1 cellular context compared by ENCODE assay signal in the genomic region with DNA sequence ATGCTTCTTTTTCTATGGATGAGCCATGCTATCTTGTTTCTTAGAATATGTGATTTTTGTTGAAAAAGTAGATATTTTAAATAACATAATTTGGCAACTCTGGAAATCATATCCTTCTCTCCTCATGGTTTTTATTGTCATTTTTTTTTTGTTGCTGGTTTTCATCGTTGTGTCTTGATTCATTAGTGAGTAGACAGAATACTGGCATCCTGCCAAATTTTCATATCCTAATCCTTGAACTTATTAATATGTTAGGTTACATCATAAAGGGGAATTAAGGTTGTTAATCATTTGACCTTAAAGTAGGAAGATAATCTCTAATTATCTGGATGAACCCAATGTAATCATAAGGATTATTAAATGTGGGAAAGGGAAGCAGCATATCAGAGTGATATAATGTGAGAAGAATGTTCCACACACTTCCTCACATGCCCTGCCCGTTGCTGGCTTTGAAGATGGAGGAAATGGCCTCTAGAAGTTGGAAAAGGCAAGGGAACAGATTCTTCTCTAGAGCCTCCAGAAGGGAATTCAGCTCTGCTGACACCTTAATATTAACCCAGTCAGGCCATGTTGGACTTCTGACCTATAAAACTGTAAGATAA.
A peak's percentile ranks its signal among the peaks of the same experiment; 100 is the strongest.
TF ChIP-seq lines count a peak whose summit lies in the region.

No MANE protein-coding gene starts in this region.

TF ChIP-seq in HEK293, 187 proteins besides CTCF, POLR2A, EP300 and RAD21 (continued from another document):
- TF ChIP-seq, protein P1, sequence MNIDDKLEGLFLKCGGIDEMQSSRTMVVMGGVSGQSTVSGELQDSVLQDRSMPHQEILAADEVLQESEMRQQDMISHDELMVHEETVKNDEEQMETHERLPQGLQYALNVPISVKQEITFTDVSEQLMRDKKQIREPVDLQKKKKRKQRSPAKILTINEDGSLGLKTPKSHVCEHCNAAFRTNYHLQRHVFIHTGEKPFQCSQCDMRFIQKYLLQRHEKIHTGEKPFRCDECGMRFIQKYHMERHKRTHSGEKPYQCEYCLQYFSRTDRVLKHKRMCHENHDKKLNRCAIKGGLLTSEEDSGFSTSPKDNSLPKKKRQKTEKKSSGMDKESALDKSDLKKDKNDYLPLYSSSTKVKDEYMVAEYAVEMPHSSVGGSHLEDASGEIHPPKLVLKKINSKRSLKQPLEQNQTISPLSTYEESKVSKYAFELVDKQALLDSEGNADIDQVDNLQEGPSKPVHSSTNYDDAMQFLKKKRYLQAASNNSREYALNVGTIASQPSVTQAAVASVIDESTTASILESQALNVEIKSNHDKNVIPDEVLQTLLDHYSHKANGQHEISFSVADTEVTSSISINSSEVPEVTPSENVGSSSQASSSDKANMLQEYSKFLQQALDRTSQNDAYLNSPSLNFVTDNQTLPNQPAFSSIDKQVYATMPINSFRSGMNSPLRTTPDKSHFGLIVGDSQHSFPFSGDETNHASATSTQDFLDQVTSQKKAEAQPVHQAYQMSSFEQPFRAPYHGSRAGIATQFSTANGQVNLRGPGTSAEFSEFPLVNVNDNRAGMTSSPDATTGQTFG (tag by site-specific recombination; IDR thresholded peaks at IDR 0.05; ENCODE audit: borderline replicate concordance): no peak
- TF ChIP-seq ZNF184 (tag by site-specific recombination; IDR thresholded peaks at IDR 0.05) (no peak), ZNF169 (tag by site-specific recombination; IDR thresholded peaks at IDR 0.05) (no peak), ZNF768 (tag by site-specific recombination; IDR thresholded peaks at IDR 0.05) (no peak), ZBTB49 (tag by site-specific recombination; IDR thresholded peaks at IDR 0.05; ENCODE audit: low read depth) (no peak), ZNF747 (tag by site-specific recombination; IDR thresholded peaks at IDR 0.05) (no peak), ZNF350 (tag by site-specific recombination; IDR thresholded peaks at IDR 0.05) (peak; percentile 64), ZNF37A (tag by site-specific recombination; IDR thresholded peaks at IDR 0.05) (0 out of 2 replicates have a peak, but pooled peaks have one; percentile 50), ZSCAN30 (tag by site-specific recombination; IDR thresholded peaks at IDR 0.05) (no peak), YY2 (tag by site-specific recombination; IDR thresholded peaks at IDR 0.05) (no peak), SP3 (tag by site-specific recombination; IDR thresholded peaks at IDR 0.05) (no peak), ZNF529 (tag by site-specific recombination; IDR thresholded peaks at IDR 0.05; ENCODE audit: insufficient replicate concordance) (peak; percentile 33), ZNF660 (tag by site-specific recombination; IDR thresholded peaks at IDR 0.05) (no peak), ZEB2 (tag by site-specific recombination; IDR thresholded peaks at IDR 0.05) (no peak), ZNF292 (tag by site-specific recombination; IDR thresholded peaks at IDR 0.05; ENCODE audit: borderline replicate concordance, low read depth) (no peak), ZNF626 (tag by site-specific recombination; IDR thresholded peaks at IDR 0.05) (0 out of 2 replicates have a peak, but pooled peaks have one; percentile 31), ZNF266 (tag by site-specific recombination; IDR thresholded peaks at IDR 0.05; ENCODE audit: low read depth) (no peak), ZBTB21 (tag by site-specific recombination; IDR thresholded peaks at IDR 0.05) (no peak), ZNF341 (tag by site-specific recombination; IDR thresholded peaks at IDR 0.05; ENCODE audit: low read depth) (no peak)
- TF ChIP-seq, protein P2, sequence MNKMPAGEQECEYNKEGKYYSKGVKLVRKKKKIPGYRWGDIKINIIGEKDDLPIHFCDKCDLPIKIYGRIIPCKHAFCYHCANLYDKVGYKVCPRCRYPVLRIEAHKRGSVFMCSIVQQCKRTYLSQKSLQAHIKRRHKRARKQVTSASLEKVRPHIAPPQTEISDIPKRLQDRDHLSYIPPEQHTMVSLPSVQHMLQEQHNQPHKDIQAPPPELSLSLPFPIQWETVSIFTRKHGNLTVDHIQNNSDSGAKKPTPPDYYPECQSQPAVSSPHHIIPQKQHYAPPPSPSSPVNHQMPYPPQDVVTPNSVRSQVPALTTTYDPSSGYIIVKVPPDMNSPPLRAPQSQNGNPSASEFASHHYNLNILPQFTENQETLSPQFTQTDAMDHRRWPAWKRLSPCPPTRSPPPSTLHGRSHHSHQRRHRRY (tag by site-specific recombination; IDR thresholded peaks at IDR 0.05): no peak
